In genomic region chr1:12458571-12458970, GRCh38 we compare ENCODE assay signal across 18 cellular contexts.
DNase-seq lines count a peak whose midpoint lies in the region; ATAC-seq and TF ChIP-seq lines count a peak whose summit lies in the region.
"Had no signal": no experiment of that assay in that cellular context is flagged by ENCODE, and none has a peak within 500 bp of the region (broad histone marks: within the 10 kb centered on the region; RNA-seq: fewer than 3 reads in every experiment).

No MANE protein-coding gene starts in this region.

- peaks cover 46% of the 10 kb centered on the region for H3K4me1 Mint-ChIP-seq in activated CD4-positive, alpha-beta T cell treated with anti-CD3 and anti-CD28 coated beads, Interleukin-2, amount 10 ng/mL, durations not matched to agents 7 days and 5 days
- H3K4me1 Mint-ChIP-seq in stimulated activated memory B cell treated with anti-CD40 and anti-IgM and Interleukin-4, amounts not matched to agents 10 μg/mL and 1 μg/mL and 100 μg/mL, for 72 hours, result peaks cover 2% of the 10 kb centered on the region

- DNase-seq in activated CD4-positive, alpha-beta T cell treated with anti-CD3 and anti-CD28 coated beads, Interleukin-2, amount 10 ng/mL, durations not matched to agents 7 days and 5 days, result no peak
- DNase-seq in activated CD4-positive, alpha-beta T cell treated with anti-CD3 and anti-CD28 coated beads for 48 hours, result no peak
- DNase-seq in Panc1 (ENCODE audit: low read depth, low spot score), result no peak
- peak; percentile 56 for DNase-seq in iris pigment epithelial cell (ENCODE audit: low read depth)
- DNase-seq in thyroid gland, result no peak
- no peak for DNase-seq in SK-N-DZ (ENCODE audit: low spot score)
- DNase-seq: amniotic stem cell; COR-L47; dermis blood vessel endothelial cell; mucosa of descending colon; NCI-H2081; stimulated activated CD4-positive, alpha-beta T cell treated with anti-CD3 and anti-CD28 coated beads, Interleukin-2, amount 100 ng/mL, for 48 hours had no signal

- no peaks in the 10 kb centered on the region for H3K27me3 Mint-ChIP-seq in activated CD4-positive, alpha-beta T cell treated with anti-CD3 and anti-CD28 coated beads, Interleukin-2, amount 10 ng/mL, durations not matched to agents 7 days and 5 days
- H3K27me3 Mint-ChIP-seq in stimulated activated memory B cell treated with anti-CD40 and anti-IgM and Interleukin-4, amounts not matched to agents 10 μg/mL and 1 μg/mL and 100 μg/mL, for 72 hours, result no peaks in the 10 kb centered on the region
- H3K27me3 Mint-ChIP-seq: progenitor cell of endocrine pancreas had no signal

- CTCF ChIA-PET in activated CD4-positive, alpha-beta T cell treated with anti-CD3 and anti-CD28 coated beads, Interleukin-2, amount 10 ng/mL, durations not matched to agents 7 days and 5 days (lab: Charles Lee), result interaction anchor here (0.7 to 2.1 kb wide), 3 partner anchors 13 to 180 kb away, joined by 3 to 6 read pairs (median 3); no protein-coding TSS in a partner anchor
- CTCF ChIA-PET in Panc1 (lab: Charles Lee), result no interaction called here

- H3K27me3 ChIP-seq in Panc1 (ENCODE audit: control insufficient read depth, insufficient read depth, low read length), result no peaks in the 10 kb centered on the region
- H3K27me3 ChIP-seq in thyroid gland, result no peaks in the 10 kb centered on the region
- H3K27me3 ChIP-seq: SJSA1 had no signal

- H3K36me3 Mint-ChIP-seq in activated CD4-positive, alpha-beta T cell treated with anti-CD3 and anti-CD28 coated beads, Interleukin-2, amount 10 ng/mL, durations not matched to agents 7 days and 5 days (ENCODE audit: low read depth), result peaks cover 69% of the 10 kb centered on the region
- H3K36me3 Mint-ChIP-seq in stimulated activated memory B cell treated with anti-CD40 and anti-IgM and Interleukin-4, amounts not matched to agents 10 μg/mL and 1 μg/mL and 100 μg/mL, for 72 hours, result peaks cover 73% of the 10 kb centered on the region

- no peak overlapping the region for H3K4me3 Mint-ChIP-seq in activated CD4-positive, alpha-beta T cell treated with anti-CD3 and anti-CD28 coated beads, Interleukin-2, amount 10 ng/mL, durations not matched to agents 7 days and 5 days
- H3K4me3 Mint-ChIP-seq in stimulated activated memory B cell treated with anti-CD40 and anti-IgM and Interleukin-4, amounts not matched to agents 10 μg/mL and 1 μg/mL and 100 μg/mL, for 72 hours, result no peak overlapping the region

- intact Hi-C loops in Panc1 (cut with micrococcal nuclease; ENCODE audit: unreplicated experiment) (no loop called here), thyroid gland (cut with DNase I) (no loop called here)

- ATAC-seq in Panc1 (no peak), GM21528 (IDR thresholded peaks at IDR 0.05; ENCODE audit: low FRiP score, unreplicated experiment) (no peak)
- no peak for ATAC-seq in stimulated activated memory B cell treated with anti-CD40 and anti-IgM and Interleukin-4, amounts not matched to agents 10 μg/mL and 1 μg/mL and 100 μg/mL, for 72 hours
- ATAC-seq: mucosa of descending colon had no signal

- POLR2A ChIA-PET in activated CD4-positive, alpha-beta T cell treated with anti-CD3 and anti-CD28 coated beads, Interleukin-2, amount 10 ng/mL, durations not matched to agents 7 days and 5 days (lab: Charles Lee), result no interaction called here
- POLR2A ChIA-PET in Panc1 (lab: Charles Lee), result no interaction called here

- H3K27ac ChIP-seq in Panc1 (ENCODE audit: low read length), result peak overlapping the region; percentile 32; the same call in 1 of the 2 replicates
- peak overlapping the region; percentile 79 to 95 (median 89) for H3K27ac ChIP-seq in thyroid gland
- H3K27ac ChIP-seq: HL-60, SJSA1, VCaP had no signal

- no peaks in the 10 kb centered on the region for H3K36me3 ChIP-seq in Panc1 (ENCODE audit: control insufficient read depth, insufficient read depth, low read length)
- no peaks in the 10 kb centered on the region for H3K36me3 ChIP-seq in thyroid gland

- H3K4me1 ChIP-seq in Panc1 (ENCODE audit: control insufficient read depth, insufficient read depth, low read length), result peaks cover 27% of the 10 kb centered on the region
- peaks cover 86 to 97% of the 10 kb centered on the region in 2 donors for H3K4me1 ChIP-seq in thyroid gland

- BruUV-seq in Panc1 (replicated peaks; lab: Mats Ljungman, UMichigan), result no TSS peak

- TF ChIP-seq CTCF in Panc1 (IDR thresholded peaks at IDR 0.05) (no peak), thyroid gland (IDR thresholded peaks at IDR 0.05) (no peak)

- in situ Hi-C loops in Panc1 (cut with HindIII; ENCODE audit: low pct_unique_long_range_greater_than_20kb, low sequenced_read_pairs), result no loop called here

- no peak for TF ChIP-seq POLR2A in thyroid gland (IDR thresholded peaks at IDR 0.05)

- WGBS in thyroid gland, 2 donors, result 37 to 59% methylated on average over 1 of the region's 1 CpG

- peak overlapping the region; percentile 17 for H3K27ac Mint-ChIP-seq in activated CD4-positive, alpha-beta T cell treated with anti-CD3 and anti-CD28 coated beads, Interleukin-2, amount 10 ng/mL, durations not matched to agents 7 days and 5 days
- H3K27ac Mint-ChIP-seq in stimulated activated memory B cell treated with anti-CD40 and anti-IgM and Interleukin-4, amounts not matched to agents 10 μg/mL and 1 μg/mL and 100 μg/mL, for 72 hours, result no peak overlapping the region
- H3K27ac Mint-ChIP-seq: progenitor cell of endocrine pancreas had no signal

- H3K4me3 ChIP-seq in Panc1 (ENCODE audit: low read depth in 2 of 2, low read length in 2 of 2) (no peak overlapping the region), thyroid gland (replicated peaks in 1 of 3) (no peak overlapping the region)
- H3K4me3 ChIP-seq: mucosa of descending colon, SJSA1 had no signal

- no peaks in the 10 kb centered on the region for H3K9me3 ChIP-seq in Panc1 (ENCODE audit: control insufficient read depth, insufficient read depth, low read depth, low read length)
- no peaks in the 10 kb centered on the region for H3K9me3 ChIP-seq in thyroid gland
- H3K9me3 ChIP-seq: mucosa of descending colon, SJSA1 had no signal

- no peaks in the 10 kb centered on the region for H3K9me3 Mint-ChIP-seq in activated CD4-positive, alpha-beta T cell treated with anti-CD3 and anti-CD28 coated beads, Interleukin-2, amount 10 ng/mL, durations not matched to agents 7 days and 5 days
- H3K9me3 Mint-ChIP-seq in stimulated activated memory B cell treated with anti-CD40 and anti-IgM and Interleukin-4, amounts not matched to agents 10 μg/mL and 1 μg/mL and 100 μg/mL, for 72 hours, result no peaks in the 10 kb centered on the region
